ENCODE assay signal across 9 cellular contexts in genomic region chr12:13103391-13104033, GRCh38. TPM values are rescaled to one million over a fixed set of nuclear protein-coding genes. Genes with fewer than 3 reads are reported as not detected.
DNase-seq lines count a peak whose midpoint lies in the region; ATAC-seq lines count a peak whose summit lies in the region.
"Had no signal": no experiment of that assay in that cellular context is flagged by ENCODE, and none has a peak within 500 bp of the region (broad histone marks: within the 10 kb centered on the region; RNA-seq: fewer than 3 reads in every experiment).

Gene GSG1, minus strand, starts transcription at chr12:13103667. Its CDS starts 155 bp downstream, at chr12:13103512.

- H3K4me1 ChIP-seq in mesenchymal stem cell (ENCODE audit: control insufficient read depth, insufficient read depth, low read depth, low read length) (peaks cover 11% of the 10 kb centered on the region), thymus (ENCODE audit: control insufficient read depth, insufficient read depth, low read length) (peaks cover 10% of the 10 kb centered on the region)

- peak within 1 kb of the TSS; percentile 95 for H3K9ac ChIP-seq in mesenchymal stem cell (ENCODE audit: low read length)
- H3K9ac ChIP-seq: KMS-11 had no signal

- no peaks in the 10 kb centered on the region for H3K27me3 ChIP-seq in mesenchymal stem cell (ENCODE audit: control insufficient read depth in 1 of 2, insufficient read depth in 1 of 2, low read length in 2 of 2)
- no peaks in the 10 kb centered on the region for H3K27me3 ChIP-seq in thymus (ENCODE audit: control insufficient read depth, insufficient read depth)

- H3K4me3 ChIP-seq in mesenchymal stem cell (ENCODE audit: insufficient read depth in 1 of 2, low read depth in 1 of 2, low read length in 2 of 2) (peak within 1 kb of the TSS in 1 of 2 experiments; percentile 50), thymus (ENCODE audit: low read length) (no peak within 1 kb of the TSS)

- H3K4me2 ChIP-seq in mesenchymal stem cell (ENCODE audit: low read length, poor library complexity, severe bottlenecking), result no peak within 1 kb of the TSS

- H3K4me3 Mint-ChIP-seq in activated naive CD4-positive, alpha-beta T cell treated with anti-CD3 and anti-CD28 coated beads for 36 hours, result no peak within 1 kb of the TSS
- peak within 1 kb of the TSS; percentile 72 for H3K4me3 Mint-ChIP-seq in activated T-helper 17 cell treated with anti-CD3 and anti-CD28 coated beads, Interleukin-2, amount 50 U/mL, for 72 hours

- peak within 1 kb of the TSS; percentile 86 to 88 for H3K18ac ChIP-seq in mesenchymal stem cell (ENCODE audit: low read depth in 1 of 2, low read length in 2 of 2)

- no peak within 1 kb of the TSS for H2AFZ ChIP-seq in mesenchymal stem cell (ENCODE audit: low read depth, low read length)

- no peaks in the 10 kb centered on the region for H3K79me1 ChIP-seq in mesenchymal stem cell (replicated peaks; ENCODE audit: low read length, poor library complexity, severe bottlenecking)

- ATAC-seq in activated T-helper 17 cell treated with anti-CD3 and anti-CD28 coated beads, Interleukin-2, amount 50 U/mL, for 72 hours (replicated peaks), result peak; percentile 75
- ATAC-seq in GM21360 (IDR thresholded peaks at IDR 0.05; ENCODE audit: unreplicated experiment), result no peak

- H2BK12ac ChIP-seq in mesenchymal stem cell (ENCODE audit: low read length in 2 of 2), result peak within 1 kb of the TSS; percentile 79 to 91

- peak within 1 kb of the TSS; percentile 65 for H2AK5ac ChIP-seq in mesenchymal stem cell (ENCODE audit: low read length, severe bottlenecking)

- H4K8ac ChIP-seq in mesenchymal stem cell (ENCODE audit: low read length), result peak within 1 kb of the TSS; percentile 59

- WGBS in mesenchymal stem cell, result 92% methylated on average over 8 of the region's 8 CpGs
- 97% methylated on average over 8 of the region's 8 CpGs for WGBS in thymus

- peak within 1 kb of the TSS; percentile 84 for H4K91ac ChIP-seq in mesenchymal stem cell (ENCODE audit: low read length)

- H3K27ac ChIP-seq in mesenchymal stem cell (ENCODE audit: low read length, poor library complexity, severe bottlenecking) (peak within 1 kb of the TSS; percentile 9), thymus (ENCODE audit: low read depth) (peak within 1 kb of the TSS; percentile 19)
- H3K27ac ChIP-seq: KMS-11 had no signal

- no peak within 1 kb of the TSS for H3K23ac ChIP-seq in mesenchymal stem cell (ENCODE audit: low read length in 2 of 2)

- H3K9me3 Mint-ChIP-seq in activated naive CD4-positive, alpha-beta T cell treated with anti-CD3 and anti-CD28 coated beads for 36 hours, result no peaks in the 10 kb centered on the region
- no peaks in the 10 kb centered on the region for H3K9me3 Mint-ChIP-seq in activated T-helper 17 cell treated with anti-CD3 and anti-CD28 coated beads, Interleukin-2, amount 50 U/mL, for 72 hours

- CTCF ChIA-PET in activated naive CD4-positive, alpha-beta T cell treated with anti-CD3 and anti-CD28 coated beads for 36 hours (lab: Charles Lee), result interaction anchor here (0.8 to 5.7 kb wide), 2 partner anchors 107 to 203 kb away, joined by 3 to 147 read pairs; no protein-coding TSS in a partner anchor

- no peak within 1 kb of the TSS for H2BK5ac ChIP-seq in mesenchymal stem cell (ENCODE audit: low read depth, low read length, poor library complexity, severe bottlenecking)

- H3K4ac ChIP-seq in mesenchymal stem cell (ENCODE audit: low read depth in 1 of 2, low read length in 2 of 2), result peak within 1 kb of the TSS; percentile 58 to 76

- H2BK15ac ChIP-seq in mesenchymal stem cell (ENCODE audit: low read depth, poor library complexity, severe bottlenecking), result peak within 1 kb of the TSS; percentile 46

- H3K36me3 ChIP-seq in mesenchymal stem cell (ENCODE audit: control insufficient read depth in 1 of 2, insufficient read depth in 2 of 2, low read depth in 1 of 2, low read length in 2 of 2) (no peaks in the 10 kb centered on the region), thymus (ENCODE audit: control insufficient read depth, insufficient read depth) (no peaks in the 10 kb centered on the region)

- H3K27ac Mint-ChIP-seq in activated naive CD4-positive, alpha-beta T cell treated with anti-CD3 and anti-CD28 coated beads for 36 hours, result peak within 1 kb of the TSS; percentile 54
- peak within 1 kb of the TSS; percentile 87 for H3K27ac Mint-ChIP-seq in activated T-helper 17 cell treated with anti-CD3 and anti-CD28 coated beads, Interleukin-2, amount 50 U/mL, for 72 hours

- peak within 1 kb of the TSS in 1 of 2 experiments; percentile 64 for H3K14ac ChIP-seq in mesenchymal stem cell (ENCODE audit: low read length in 2 of 2)

- intact Hi-C loops in activated naive CD4-positive, alpha-beta T cell treated with anti-CD3 and anti-CD28 coated beads for 36 hours (cut with micrococcal nuclease), result loop anchor here (1.0 kb wide), 2 partner anchors 51 to 56 kb away; no protein-coding TSS in a partner anchor

- H3K9me3 ChIP-seq in mesenchymal stem cell (ENCODE audit: control insufficient read depth, low read length), result peaks cover 3% of the 10 kb centered on the region
- no peaks in the 10 kb centered on the region for H3K9me3 ChIP-seq in thymus (ENCODE audit: control insufficient read depth)

- peak; percentile 66 for DNase-seq in activated naive CD4-positive, alpha-beta T cell treated with anti-CD3 and anti-CD28 coated beads for 36 hours
- DNase-seq in activated naive CD4-positive, alpha-beta T cell (lab: John Stamatoyannopoulos, UW), result no peak
- peak; percentile 30 for DNase-seq in mesenchymal stem cell
- no peak for DNase-seq in DMS79 treated with DMSO at 0.1 percent for 48 hours (lab: John Stamatoyannopoulos, UW)
- no peak for DNase-seq in inferior parietal cortex (ENCODE audit: extremely low spot score)

- H3K4me1 Mint-ChIP-seq in activated naive CD4-positive, alpha-beta T cell treated with anti-CD3 and anti-CD28 coated beads for 36 hours (ENCODE audit: low read depth), result peaks cover 42% of the 10 kb centered on the region
- H3K4me1 Mint-ChIP-seq in activated T-helper 17 cell treated with anti-CD3 and anti-CD28 coated beads, Interleukin-2, amount 50 U/mL, for 72 hours, result peaks cover 27% of the 10 kb centered on the region

- peak within 1 kb of the TSS; percentile 59 for H2BK120ac ChIP-seq in mesenchymal stem cell (ENCODE audit: low read depth, low read length)

- H3K36me3 Mint-ChIP-seq in activated naive CD4-positive, alpha-beta T cell treated with anti-CD3 and anti-CD28 coated beads for 36 hours (ENCODE audit: low read depth), result no peaks in the 10 kb centered on the region
- no peaks in the 10 kb centered on the region for H3K36me3 Mint-ChIP-seq in activated T-helper 17 cell treated with anti-CD3 and anti-CD28 coated beads, Interleukin-2, amount 50 U/mL, for 72 hours (ENCODE audit: low read depth)

- no peaks in the 10 kb centered on the region for H3K27me3 Mint-ChIP-seq in activated naive CD4-positive, alpha-beta T cell treated with anti-CD3 and anti-CD28 coated beads for 36 hours (ENCODE audit: low read depth)
- no peaks in the 10 kb centered on the region for H3K27me3 Mint-ChIP-seq in activated T-helper 17 cell treated with anti-CD3 and anti-CD28 coated beads, Interleukin-2, amount 50 U/mL, for 72 hours

RNA-seq across cellular contexts. Expression of gene GSG1, which starts in this region (rescaled TPM):
- total RNA-seq in activated naive CD4-positive, alpha-beta T cell treated with anti-CD3 and anti-CD28 coated beads for 36 hours, result not detected
- not detected for total RNA-seq in activated T-helper 17 cell treated with anti-CD3 and anti-CD28 coated beads, Interleukin-2, amount 50 U/mL, for 72 hours
- polyA plus RNA-seq in mesenchymal stem cell (2013, experiment 1 of 2), result 0.04 TPM
- not detected for polyA plus RNA-seq in mesenchymal stem cell (2013, experiment 2 of 2)
- 0.14 TPM for polyA plus RNA-seq in thymus

Comparison
In these comparisons a context has a peak if more than half of its experiments do, and no peak if none do; other contexts are left out.
1. Peak in DNase-seq in activated naive CD4-positive, alpha-beta T cell treated with anti-CD3 and anti-CD28 coated beads for 36 hours; RNA of the gene not detected or under 1 TPM.
2. Peak in ATAC-seq in activated T-helper 17 cell treated with anti-CD3 and anti-CD28 coated beads, Interleukin-2, amount 50 U/mL, for 72 hours; RNA of the gene not detected or under 1 TPM.